Comparison of ENCODE assay signal across 14 cellular contexts in the genomic region with DNA sequence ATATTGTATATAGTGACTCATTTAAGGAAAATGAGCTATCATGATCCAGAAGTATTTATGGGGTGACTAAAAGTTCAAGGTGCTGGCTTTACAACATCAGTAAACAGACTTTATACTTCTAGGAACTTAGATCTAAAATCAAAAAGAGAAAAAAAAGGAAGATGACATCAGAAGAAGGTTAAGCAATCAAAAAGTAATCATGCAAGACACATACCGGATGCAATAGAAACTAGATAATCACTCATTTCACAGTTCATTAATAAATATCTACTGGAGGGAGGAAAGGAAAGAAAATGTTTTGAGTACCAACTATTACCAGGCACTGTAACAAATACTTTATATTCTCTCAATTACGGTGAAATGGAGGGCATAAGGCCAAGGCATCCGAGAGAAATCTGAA.
DNase-seq lines count a peak whose midpoint lies in the region; ATAC-seq and TF ChIP-seq lines count a peak whose summit lies in the region.
"Had no signal": no experiment of that assay in that cellular context is flagged by ENCODE, and none has a peak within 500 bp of the region (broad histone marks: within the 10 kb centered on the region; RNA-seq: fewer than 3 reads in every experiment).

No MANE protein-coding gene starts in this region.

- H3K27ac ChIP-seq in left lung = no peak overlapping the region
- H3K27ac ChIP-seq: coronary artery, heart right ventricle had no signal

- ATAC-seq in left lung = no peak
- ATAC-seq: heart right ventricle had no signal

- peak overlapping the region; percentile 52 for H3K27ac Mint-ChIP-seq in mesothelial cell of epicardium

- no peak for TF ChIP-seq CTCF in cardiac fibroblast (IDR thresholded peaks at IDR 0.05; ENCODE audit: low read depth, low read length)
- TF ChIP-seq CTCF in mesothelial cell of epicardium (IDR thresholded peaks at IDR 0.05; ENCODE audit: unreplicated experiment) = no peak
- TF ChIP-seq CTCF in left lung (IDR thresholded peaks at IDR 0.05) = no peak
- TF ChIP-seq CTCF in GM10266 (IDR thresholded peaks at IDR 0.05; ENCODE audit: control insufficient read depth, insufficient read depth, low read depth, missing control alignments) = no peak

- in situ Hi-C loops in Caki2 (cut with HindIII; ENCODE audit: low pct_unique_long_range_greater_than_20kb, low sequenced_read_pairs) = loop anchor here (25.0 kb wide), 1 partner anchor 286 kb away; the partner anchor contains the start of gene SPRY1

- H3K4me1 Mint-ChIP-seq in mesothelial cell of epicardium = peaks cover 33% of the 10 kb centered on the region

- H3K27me3 Mint-ChIP-seq in mesothelial cell of epicardium (ENCODE audit: low read depth) = no peaks in the 10 kb centered on the region

- H3K4me1 ChIP-seq in left lung = no peaks in the 10 kb centered on the region

- no peaks in the 10 kb centered on the region for H3K36me3 ChIP-seq in left lung
- H3K36me3 ChIP-seq: heart right ventricle, upper lobe of left lung had no signal

- H3K4me3 ChIP-seq in cardiac fibroblast (replicated peaks in 1 of 2; ENCODE audit: low read depth in 2 of 2, low read length in 2 of 2) (no peak overlapping the region), left lung (no peak overlapping the region)
- H3K4me3 ChIP-seq: coronary artery, heart right ventricle, smooth muscle cell, upper lobe of left lung had no signal

- no peaks in the 10 kb centered on the region for H3K9me3 ChIP-seq in left lung
- H3K9me3 ChIP-seq: heart right ventricle, upper lobe of left lung had no signal

- DNase-seq in Caki2 (ENCODE audit: low read depth) (peak; percentile 82), HT-29 (ENCODE audit: low spot score) (peak; percentile 69), cardiac fibroblast (ENCODE audit: low read depth in 2 of 2) (peak; percentile 37 to 50), mesothelial cell of epicardium (ENCODE audit: low spot score in 2 of 2, unreplicated experiment in 2 of 2) (no peak), left lung (no peak), iPS-NIHi11 (ENCODE audit: low spot score) (no peak), ureter (ENCODE audit: low spot score) (no peak), GM10266 (ENCODE audit: extremely low spot score) (no peak)
- DNase-seq: activated CD4-positive, CD25-positive, alpha-beta regulatory T cell; activated gamma-delta T cell treated with Interleukin-2 at 50 U/mL for 16 hours; heart right ventricle; upper lobe of left lung had no signal

- peaks cover 5% of the 10 kb centered on the region for H3K9me3 Mint-ChIP-seq in mesothelial cell of epicardium

- H3K27me3 ChIP-seq in left lung = no peaks in the 10 kb centered on the region
- H3K27me3 ChIP-seq: heart right ventricle, upper lobe of left lung had no signal

- intact Hi-C loops in left lung (cut with DNase I) = no loop called here

- H3K36me3 Mint-ChIP-seq in mesothelial cell of epicardium = no peaks in the 10 kb centered on the region

- H3K4me3 Mint-ChIP-seq in mesothelial cell of epicardium = no peak overlapping the region

Comparison
In these comparisons a context has a peak if more than half of its experiments do, and no peak if none do; other contexts are left out.
1. DNase-seq: peak in Caki2 (single experiment), HT-29 (single experiment) and cardiac fibroblast (2 of 2); none in mesothelial cell of epicardium (0 of 2), left lung (0 of 2), iPS-NIHi11 (single experiment), ureter (single experiment) and GM10266 (single experiment).